9 cellular contexts compared by ENCODE assay signal in genomic region chr11:35145249-35145648, GRCh38. TPM values are rescaled to one million over a fixed set of nuclear protein-coding genes. Genes with fewer than 3 reads are reported as not detected.
A peak's percentile ranks its signal among the peaks of the same experiment; 100 is the strongest.
DNase-seq lines count a peak whose midpoint lies in the region; ATAC-seq, FAIRE-seq and TF ChIP-seq lines count a peak whose summit lies in the region.
"Had no signal": no experiment of that assay in that cellular context is flagged by ENCODE, and none has a peak within 500 bp of the region (broad histone marks: within the 10 kb centered on the region; RNA-seq: fewer than 3 reads in every experiment).

No MANE protein-coding gene starts in this region.

- DNase-seq in stimulated activated CD4-positive, alpha-beta T cell treated with anti-CD3 and anti-CD28 coated beads, Interleukin-1b, Interleukin-23, amount 100 ng/mL, for 48 hours = peak; percentile 61
- DNase-seq in stimulated activated CD4-positive, alpha-beta T cell treated with anti-CD3 and anti-CD28 coated beads, Interleukin-4, amount 100 ng/mL, for 4 hours = no peak
- DNase-seq in RCC 7860 (ENCODE audit: low spot score) = peak; percentile 86
- peak; percentile 61 to 67 for DNase-seq in foreskin fibroblast
- no peak for DNase-seq in HuH-7 (ENCODE audit: low spot score)
- no peak for DNase-seq in iPS-NIHi7 (ENCODE audit: extremely low spot score)
- no peak for DNase-seq in left lobe of liver (ENCODE audit: low spot score)

- ATAC-seq in HG02763 (IDR thresholded peaks at IDR 0.05; ENCODE audit: unreplicated experiment) (peak; percentile 61), left lobe of liver (no peak)

- TF ChIP-seq CTCF in foreskin fibroblast (IDR thresholded peaks at IDR 0.05; ENCODE audit: low read depth, low read length) = no peak

- peak; percentile 79 for FAIRE-seq in RCC 7860 (lab: Jason Lieb, UNC)

- peak overlapping the region; percentile 7 to 25 for H3K4me3 ChIP-seq in foreskin fibroblast (ENCODE audit: low read depth in 1 of 2, low read length in 2 of 2)
- H3K4me3 ChIP-seq: thoracic aorta had no signal

RNA-seq across cellular contexts. Expression of gene CD44, which starts 6.3 kb away (rescaled TPM):
- 11.7 TPM for total RNA-seq in left lobe of liver

Comparison
In these comparisons a context has a peak if more than half of its experiments do, and no peak if none do; other contexts are left out.
1. DNase-seq: peak in stimulated activated CD4-positive, alpha-beta T cell treated with anti-CD3 and anti-CD28 coated beads, Interleukin-1b, Interleukin-23, amount 100 ng/mL, for 48 hours (single experiment), RCC 7860 (single experiment) and foreskin fibroblast (2 of 2); none in stimulated activated CD4-positive, alpha-beta T cell treated with anti-CD3 and anti-CD28 coated beads, Interleukin-4, amount 100 ng/mL, for 4 hours (0 of 2), HuH-7 (single experiment), iPS-NIHi7 (single experiment) and left lobe of liver (single experiment).